8 cellular contexts compared by ENCODE assay signal in the genomic region with DNA sequence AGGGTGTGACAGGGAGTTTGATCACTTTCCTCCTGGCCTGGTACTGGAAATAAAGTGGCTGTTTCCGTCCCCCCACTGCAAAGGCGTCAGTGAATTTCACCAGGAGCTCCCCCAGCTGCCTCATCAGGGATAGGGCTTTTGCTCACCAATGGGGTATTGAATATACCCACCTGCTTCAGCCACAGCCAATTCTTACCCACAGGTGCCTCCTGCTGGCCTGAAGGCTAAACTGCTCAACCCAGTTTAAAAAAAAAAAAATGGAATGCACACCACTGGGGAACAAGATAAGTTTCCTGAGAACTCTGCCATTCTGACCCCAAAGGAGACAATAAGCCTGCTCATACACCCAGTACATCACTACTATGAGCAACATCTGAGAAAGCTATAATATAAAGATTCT.
DNase-seq lines count a peak whose midpoint lies in the region; ATAC-seq and TF ChIP-seq lines count a peak whose summit lies in the region.

No MANE protein-coding gene starts in this region.

- peaks cover 7% of the 10 kb centered on the region for H3K27me3 Mint-ChIP-seq in chondrocyte (ENCODE audit: low read depth)
- peaks cover 3% of the 10 kb centered on the region for H3K27me3 Mint-ChIP-seq in activated T-helper 2 cell treated with anti-CD3 and anti-CD28 coated beads, Interferon-gamma antibody, Interleukin-2, Interleukin-4, amounts not matched to agents 10 μg/mL and 5 μg/mL and 100 μg/mL, durations not matched to agents 14 hours and 24 hours and 36 hours (ENCODE audit: low read depth)

- peak; percentile 64 for ATAC-seq in GM19351 (IDR thresholded peaks at IDR 0.05; ENCODE audit: unreplicated experiment)
- ATAC-seq in HG03159 (IDR thresholded peaks at IDR 0.05; ENCODE audit: unreplicated experiment) = peak; percentile 49
- no peak for ATAC-seq in HG03196 (IDR thresholded peaks at IDR 0.05; ENCODE audit: unreplicated experiment)

- peak; percentile 24 for DNase-seq in CD1c-positive myeloid dendritic cell (ENCODE audit: extremely low spot score)
- DNase-seq in chondrocyte (ENCODE audit: low spot score) = no peak
- no peak for DNase-seq in activated T-helper 2 cell treated with anti-CD3 and anti-CD28 coated beads, Interferon-gamma antibody, Interleukin-2, Interleukin-4, amounts not matched to agents 10 μg/mL and 5 μg/mL and 100 μg/mL, durations not matched to agents 14 hours and 24 hours and 36 hours (ENCODE audit: low spot score)
- DNase-seq in medulla oblongata (ENCODE audit: extremely low spot score) = no peak
- no peak for DNase-seq in hepatic stellate cell (ENCODE audit: low spot score)

- H3K4me3 Mint-ChIP-seq in chondrocyte (ENCODE audit: unreplicated experiment) = no peak overlapping the region
- no peak overlapping the region for H3K4me3 Mint-ChIP-seq in activated T-helper 2 cell treated with anti-CD3 and anti-CD28 coated beads, Interferon-gamma antibody, Interleukin-2, Interleukin-4, amounts not matched to agents 10 μg/mL and 5 μg/mL and 100 μg/mL, durations not matched to agents 14 hours and 24 hours and 36 hours (ENCODE audit: low read depth)

- H3K9me3 Mint-ChIP-seq in chondrocyte (ENCODE audit: low read depth) = peaks cover 10% of the 10 kb centered on the region
- no peaks in the 10 kb centered on the region for H3K9me3 Mint-ChIP-seq in activated T-helper 2 cell treated with anti-CD3 and anti-CD28 coated beads, Interferon-gamma antibody, Interleukin-2, Interleukin-4, amounts not matched to agents 10 μg/mL and 5 μg/mL and 100 μg/mL, durations not matched to agents 14 hours and 24 hours and 36 hours

- peak; percentile 39 for TF ChIP-seq CTCF in chondrocyte (IDR thresholded peaks at IDR 0.05)

- H3K27ac Mint-ChIP-seq in chondrocyte (ENCODE audit: unreplicated experiment) = no peak overlapping the region
- H3K27ac Mint-ChIP-seq in activated T-helper 2 cell treated with anti-CD3 and anti-CD28 coated beads, Interferon-gamma antibody, Interleukin-2, Interleukin-4, amounts not matched to agents 10 μg/mL and 5 μg/mL and 100 μg/mL, durations not matched to agents 14 hours and 24 hours and 36 hours = no peak overlapping the region

- no peaks in the 10 kb centered on the region for H3K4me1 Mint-ChIP-seq in chondrocyte (ENCODE audit: low read depth)
- H3K4me1 Mint-ChIP-seq in activated T-helper 2 cell treated with anti-CD3 and anti-CD28 coated beads, Interferon-gamma antibody, Interleukin-2, Interleukin-4, amounts not matched to agents 10 μg/mL and 5 μg/mL and 100 μg/mL, durations not matched to agents 14 hours and 24 hours and 36 hours (ENCODE audit: low read depth) = no peaks in the 10 kb centered on the region

- H3K36me3 Mint-ChIP-seq in chondrocyte (ENCODE audit: low read depth) = no peaks in the 10 kb centered on the region
- H3K36me3 Mint-ChIP-seq in activated T-helper 2 cell treated with anti-CD3 and anti-CD28 coated beads, Interferon-gamma antibody, Interleukin-2, Interleukin-4, amounts not matched to agents 10 μg/mL and 5 μg/mL and 100 μg/mL, durations not matched to agents 14 hours and 24 hours and 36 hours (ENCODE audit: low read depth) = no peaks in the 10 kb centered on the region

- intact Hi-C loops in activated T-helper 2 cell treated with anti-CD3 and anti-CD28 coated beads, Interferon-gamma antibody, Interleukin-2, Interleukin-4, amounts not matched to agents 10 μg/mL and 5 μg/mL and 100 μg/mL, durations not matched to agents 14 hours and 24 hours and 36 hours (cut with micrococcal nuclease) = no loop called here
